In the genomic region with DNA sequence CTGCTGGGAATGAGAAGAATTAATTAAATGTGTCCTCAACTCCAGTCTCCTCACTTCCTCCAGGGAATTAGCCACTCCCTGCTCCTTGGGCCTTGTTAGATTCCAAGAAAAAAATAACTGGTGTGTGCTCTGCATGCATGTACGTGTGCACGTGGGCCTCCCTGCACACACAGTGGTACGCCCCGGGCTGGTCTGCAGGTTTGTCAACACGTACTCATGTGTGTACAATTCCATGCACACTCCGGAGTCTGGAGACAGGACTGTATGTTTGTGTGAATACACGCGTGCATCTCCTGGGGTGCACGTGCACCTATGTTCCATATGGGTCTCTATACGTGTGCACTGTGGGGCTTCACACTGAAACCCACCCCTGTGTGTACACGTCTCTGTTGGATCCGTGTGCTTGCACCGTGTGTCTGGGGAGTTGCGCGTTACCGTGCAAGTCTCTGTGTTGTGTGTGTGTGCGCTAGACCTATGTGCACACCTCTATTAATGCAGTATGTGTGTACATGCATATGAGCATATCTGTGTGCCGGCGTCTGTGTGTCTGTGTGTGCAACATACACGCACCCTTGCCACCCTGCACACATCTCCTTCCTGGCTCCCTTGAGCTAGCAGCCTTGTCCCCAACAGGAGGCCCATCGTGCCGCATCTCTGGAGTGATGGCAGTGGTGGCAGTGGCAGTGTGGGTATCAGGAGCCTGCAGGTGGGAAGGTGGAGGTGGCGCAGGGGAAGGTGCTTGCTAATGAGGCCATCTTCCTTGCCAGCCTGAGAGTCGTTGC, we compare ENCODE assay signal across 18 cellular contexts.
DNase-seq lines count a peak whose midpoint lies in the region; ATAC-seq and TF ChIP-seq lines count a peak whose summit lies in the region.
"Had no signal": no experiment of that assay in that cellular context is flagged by ENCODE, and none has a peak within 500 bp of the region (broad histone marks: within the 10 kb centered on the region; RNA-seq: fewer than 3 reads in every experiment).

No MANE protein-coding gene starts in this region.

- no peaks in the 10 kb centered on the region for H3K36me3 Mint-ChIP-seq in stimulated activated effector memory CD8-positive, alpha-beta T cell treated with anti-CD3 and anti-CD28 coated beads, Interleukin-12 subunit alpha, Interleukin-12 subunit beta, amount 100 ng/mL, for 72 hours
- H3K36me3 Mint-ChIP-seq: CD8-positive, alpha-beta T cell had no signal

- H3K4me3 Mint-ChIP-seq in stimulated activated effector memory CD8-positive, alpha-beta T cell treated with anti-CD3 and anti-CD28 coated beads, Interleukin-12 subunit alpha, Interleukin-12 subunit beta, amount 100 ng/mL, for 72 hours, result no peak overlapping the region
- H3K4me3 Mint-ChIP-seq: B cell; CD8-positive, alpha-beta T cell had no signal

- TF ChIP-seq CTCF in left ventricle myocardium inferior (IDR thresholded peaks at IDR 0.05; ENCODE audit: borderline replicate concordance) (no peak), RWPE2 (IDR thresholded peaks at IDR 0.05; ENCODE audit: poor library complexity, severe bottlenecking) (no peak)

- no peaks in the 10 kb centered on the region for H3K4me1 Mint-ChIP-seq in stimulated activated effector memory CD8-positive, alpha-beta T cell treated with anti-CD3 and anti-CD28 coated beads, Interleukin-12 subunit alpha, Interleukin-12 subunit beta, amount 100 ng/mL, for 72 hours

- H3K27ac Mint-ChIP-seq in stimulated activated effector memory CD8-positive, alpha-beta T cell treated with anti-CD3 and anti-CD28 coated beads, Interleukin-12 subunit alpha, Interleukin-12 subunit beta, amount 100 ng/mL, for 72 hours, result no peak overlapping the region
- H3K27ac Mint-ChIP-seq: B cell; CD8-positive, alpha-beta T cell had no signal

- H3K27ac ChIP-seq in left ventricle myocardium inferior (replicated peaks) (no peak overlapping the region), RWPE2 (ENCODE audit: poor library complexity, severe bottlenecking) (peak overlapping the region; percentile 56)
- H3K27ac ChIP-seq: HL-60, PC-9 had no signal

- no peaks in the 10 kb centered on the region for H3K36me3 ChIP-seq in left ventricle myocardium inferior
- no peaks in the 10 kb centered on the region for H3K36me3 ChIP-seq in RWPE2 (ENCODE audit: low read depth)

- no peaks in the 10 kb centered on the region for H3K9me3 ChIP-seq in left ventricle myocardium inferior (replicated peaks)
- H3K9me3 ChIP-seq in RWPE2 (ENCODE audit: severe bottlenecking), result no peaks in the 10 kb centered on the region

- intact Hi-C loops in cardiac septum (cut with DNase I) (no loop called here), left ventricle myocardium inferior (cut with micrococcal nuclease) (no loop called here)

- no peaks in the 10 kb centered on the region for H3K4me1 ChIP-seq in left ventricle myocardium inferior
- peaks cover 13% of the 10 kb centered on the region for H3K4me1 ChIP-seq in RWPE2 (ENCODE audit: insufficient read depth, poor library complexity, severe bottlenecking)

- DNase-seq in cardiac septum (ENCODE audit: low spot score) (peak; percentile 31), left ventricle myocardium inferior (no peak), RWPE2 (ENCODE audit: low spot score) (peak; percentile 69), mesenteric fat pad (ENCODE audit: low spot score) (peak; percentile 60)
- DNase-seq in stimulated activated effector memory CD8-positive, alpha-beta T cell treated with anti-CD3 and anti-CD28 coated beads, Interleukin-12 subunit alpha, Interleukin-12 subunit beta, amount 100 ng/mL, for 72 hours (ENCODE audit: low spot score in 2 of 2), result no peak
- DNase-seq: CD8-positive, alpha-beta T cell; DMS79 treated with DMSO at 0.1 percent for 48 hours; GF-D8; GOT3; KBM-7; NCI-H1048; NK-92 treated with Interleukin-12 subunit alpha and Interleukin-12 subunit beta, amount 100 ng/mL, for 24 hours; PC-9; SHP77 had no signal

- ATAC-seq in RWPE2 (ENCODE audit: low read depth) (no peak), SK-N-SH treated with all-trans-retinoic acid at 6 μM for 48 hours (no peak), GM19324 (IDR thresholded peaks at IDR 0.05; ENCODE audit: low FRiP score, unreplicated experiment) (no peak)
- ATAC-seq in stimulated activated effector memory CD8-positive, alpha-beta T cell treated with anti-CD3 and anti-CD28 coated beads, Interleukin-12 subunit alpha, Interleukin-12 subunit beta, amount 100 ng/mL, for 72 hours, result no peak
- ATAC-seq: CD8-positive, alpha-beta T cell had no signal

- H3K27me3 ChIP-seq in left ventricle myocardium inferior (ENCODE audit: low read depth), result peaks cover 32% of the 10 kb centered on the region
- no peaks in the 10 kb centered on the region for H3K27me3 ChIP-seq in RWPE2 (ENCODE audit: insufficient read depth, poor library complexity, severe bottlenecking)

- no peak overlapping the region for H3K4me3 ChIP-seq in left ventricle myocardium inferior
- H3K4me3 ChIP-seq in RWPE2 (ENCODE audit: severe bottlenecking), result no peak overlapping the region
- H3K4me3 ChIP-seq: PC-9 had no signal

- H3K9me3 Mint-ChIP-seq in stimulated activated effector memory CD8-positive, alpha-beta T cell treated with anti-CD3 and anti-CD28 coated beads, Interleukin-12 subunit alpha, Interleukin-12 subunit beta, amount 100 ng/mL, for 72 hours, result no peaks in the 10 kb centered on the region
- H3K9me3 Mint-ChIP-seq: CD8-positive, alpha-beta T cell had no signal

TF ChIP-seq in SK-N-SH treated with all-trans-retinoic acid at 6 μM for 48 hours, 23 proteins besides CTCF, POLR2A, EP300 and RAD21:
- TF ChIP-seq ISL1 (CRISPR knock-in tag; IDR thresholded peaks at IDR 0.05), result no peak
- TF ChIP-seq, protein P1, sequence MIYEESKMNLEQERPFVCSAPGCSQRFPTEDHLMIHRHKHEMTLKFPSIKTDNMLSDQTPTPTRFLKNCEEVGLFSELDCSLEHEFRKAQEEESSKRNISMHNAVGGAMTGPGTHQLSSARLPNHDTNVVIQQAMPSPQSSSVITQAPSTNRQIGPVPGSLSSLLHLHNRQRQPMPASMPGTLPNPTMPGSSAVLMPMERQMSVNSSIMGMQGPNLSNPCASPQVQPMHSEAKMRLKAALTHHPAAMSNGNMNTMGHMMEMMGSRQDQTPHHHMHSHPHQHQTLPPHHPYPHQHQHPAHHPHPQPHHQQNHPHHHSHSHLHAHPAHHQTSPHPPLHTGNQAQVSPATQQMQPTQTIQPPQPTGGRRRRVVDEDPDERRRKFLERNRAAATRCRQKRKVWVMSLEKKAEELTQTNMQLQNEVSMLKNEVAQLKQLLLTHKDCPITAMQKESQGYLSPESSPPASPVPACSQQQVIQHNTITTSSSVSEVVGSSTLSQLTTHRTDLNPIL (CRISPR knock-in tag; IDR thresholded peaks at IDR 0.05; ENCODE audit: low read depth), result no peak
- TF ChIP-seq ZFP3 (CRISPR knock-in tag; IDR thresholded peaks at IDR 0.05), result no peak
- TF ChIP-seq ESRRG (CRISPR knock-in tag; IDR thresholded peaks at IDR 0.05), result no peak

Comparison
In these comparisons a context has a peak if more than half of its experiments do, and no peak if none do; other contexts are left out.
1. DNase-seq: peak in cardiac septum (single experiment), RWPE2 (single experiment) and mesenteric fat pad (single experiment); none in left ventricle myocardium inferior (single experiment) and stimulated activated effector memory CD8-positive, alpha-beta T cell treated with anti-CD3 and anti-CD28 coated beads, Interleukin-12 subunit alpha, Interleukin-12 subunit beta, amount 100 ng/mL, for 72 hours (0 of 2).